ENCODE assay signal across 31 cellular contexts in genomic region chr19:585551-586110, GRCh38. TPM values are rescaled to one million over a fixed set of nuclear protein-coding genes. Genes with fewer than 3 reads are reported as not detected.
DNase-seq lines count a peak whose midpoint lies in the region; ATAC-seq, FAIRE-seq and TF ChIP-seq lines count a peak whose summit lies in the region.
"Had no signal": no experiment of that assay in that cellular context is flagged by ENCODE, and none has a peak within 500 bp of the region (broad histone marks: within the 10 kb centered on the region; RNA-seq: fewer than 3 reads in every experiment).

No MANE protein-coding gene starts in this region.

- no peak for TF ChIP-seq RAD21 in K562 (CRISPR knock-in tag; conservative IDR thresholded peaks at IDR 0.05 in 1 of 2, IDR thresholded peaks at IDR 0.05 in 1 of 2)

- no peak for TF ChIP-seq EP300 in K562 (IDR thresholded peaks at IDR 0.05; ENCODE audit: low read length)

- peaks cover 12% of the 10 kb centered on the region for H3K4me1 Mint-ChIP-seq in stimulated activated effector memory CD8-positive, alpha-beta T cell treated with anti-CD3 and anti-CD28 coated beads, Interleukin-12 subunit alpha, Interleukin-12 subunit beta, amount 100 ng/mL, for 72 hours

- FAIRE-seq in K562 (lab: Jason Lieb, UNC), result no peak
- FAIRE-seq: GM18507, kidney had no signal

- H3K9me3 ChIP-seq in NT2/D1 (ENCODE audit: insufficient read depth, low read length) (no peaks in the 10 kb centered on the region), K562 (replicated peaks; ENCODE audit: control insufficient read depth, insufficient read depth, low read depth, low read length) (no peaks in the 10 kb centered on the region)
- H3K9me3 ChIP-seq: gastrocnemius medialis, right atrium auricular region, thyroid gland, vagina had no signal

- no peaks in the 10 kb centered on the region for H3K79me2 ChIP-seq in K562 (ENCODE audit: control insufficient read depth, insufficient read depth, low read length)

- peaks cover 19% of the 10 kb centered on the region for H3K27me3 ChIP-seq in NT2/D1 (ENCODE audit: insufficient read depth, insufficient read length)
- peaks cover 0 to under 1% of the 10 kb centered on the region in 2 experiments; a peak in 1 of 5 replicates for H3K27me3 ChIP-seq in K562 (ENCODE audit: control insufficient read depth in 2 of 2, insufficient read depth in 2 of 2, low read length in 2 of 2)

- H4K20me1 ChIP-seq in K562 (replicated peaks; ENCODE audit: control insufficient read depth, insufficient read depth, low read length), result peaks cover 23% of the 10 kb centered on the region

- in situ Hi-C loops in K562 (cut with MboI), result no loop called here
- in situ Hi-C loops in GM13977 (cut with MboI; ENCODE audit: low pct_unique_long_range_greater_than_20kb, low sequenced_read_pairs, unreplicated experiment), result loop anchor here (25.0 kb wide), 1 partner anchor 152 kb away; no protein-coding TSS in a partner anchor

- H3K9ac ChIP-seq in NT2/D1 (ENCODE audit: insufficient read length, low read depth) (peak overlapping the region; percentile 0), K562 (ENCODE audit: insufficient read depth in 1 of 2, low read depth in 2 of 2, low read length in 2 of 2) (peak overlapping the region in 1 of 2 experiments; percentile 12; a peak in 1 of 4 replicates)

- H3K27ac ChIP-seq in K562 (ENCODE audit: extremely low read depth, low read depth, low read length), result no peak overlapping the region
- H3K27ac ChIP-seq: gastrocnemius medialis, right atrium auricular region, thyroid gland, vagina, VCaP had no signal

- peaks cover 17% of the 10 kb centered on the region for H3K36me3 Mint-ChIP-seq in stimulated activated effector memory CD8-positive, alpha-beta T cell treated with anti-CD3 and anti-CD28 coated beads, Interleukin-12 subunit alpha, Interleukin-12 subunit beta, amount 100 ng/mL, for 72 hours
- H3K36me3 Mint-ChIP-seq: activated naive CD4-positive, alpha-beta T cell treated with anti-CD3 and anti-CD28 coated beads, Interleukin-2, amount 50 U/mL, for 24 hours had no signal

- no peak overlapping the region for H3K27ac Mint-ChIP-seq in stimulated activated effector memory CD8-positive, alpha-beta T cell treated with anti-CD3 and anti-CD28 coated beads, Interleukin-12 subunit alpha, Interleukin-12 subunit beta, amount 100 ng/mL, for 72 hours
- H3K27ac Mint-ChIP-seq: activated naive CD4-positive, alpha-beta T cell treated with anti-CD3 and anti-CD28 coated beads, Interleukin-2, amount 50 U/mL, for 24 hours; activated T-helper 2 cell treated with anti-CD3 and anti-CD28 coated beads, Interferon-gamma antibody, Interleukin-2, Interleukin-4, amounts not matched to agents 10 μg/mL and 5 μg/mL and 100 μg/mL, durations not matched to agents 14 hours and 24 hours and 36 hours; B cell had no signal

- no peak for ATAC-seq in K562
- ATAC-seq in stimulated activated effector memory CD8-positive, alpha-beta T cell treated with anti-CD3 and anti-CD28 coated beads, Interleukin-12 subunit alpha, Interleukin-12 subunit beta, amount 100 ng/mL, for 72 hours, result no peak

- no peaks in the 10 kb centered on the region for H3K9me1 ChIP-seq in K562 (ENCODE audit: control insufficient read depth, insufficient read depth, low read length)

- H3K4me2 ChIP-seq in K562 (ENCODE audit: insufficient read depth, low read length), result no peak overlapping the region

- no peak overlapping the region for H3K4me3 Mint-ChIP-seq in stimulated activated effector memory CD8-positive, alpha-beta T cell treated with anti-CD3 and anti-CD28 coated beads, Interleukin-12 subunit alpha, Interleukin-12 subunit beta, amount 100 ng/mL, for 72 hours
- H3K4me3 Mint-ChIP-seq: activated naive CD4-positive, alpha-beta T cell treated with anti-CD3 and anti-CD28 coated beads, Interleukin-2, amount 50 U/mL, for 24 hours; B cell; CD4-positive, alpha-beta memory T cell had no signal

- intact Hi-C loops in K562 (cut with micrococcal nuclease), result loop anchor here (10.0 kb wide), 2 partner anchors 51 to 149 kb away; partner anchors contain the start of gene CDC34

- POLR2A ChIA-PET in K562 (lab: Yijun Ruan, JAX), result interaction anchor here (0.7 to 3.1 kb wide), 7 partner anchors 11 to 148 kb away, joined by 3 to 41 read pairs (median 5); partner anchors contain the start of gene CDC34

- H3K4me3 ChIP-seq in NT2/D1 (ENCODE audit: insufficient read length, low read depth) (no peak overlapping the region), K562 (no peak overlapping the region)
- H3K4me3 ChIP-seq: gastrocnemius medialis, right atrium auricular region, thyroid gland, vagina had no signal

- H2AFZ ChIP-seq in K562 (ENCODE audit: low read depth, low read length), result no peak overlapping the region

- TF ChIP-seq POLR2A in K562 (conservative IDR thresholded peaks at IDR 0.05), result no peak

- WGBS in K562 (ENCODE audit: insufficient coverage, low coverage, missing lambda C conversion rate), result 22% methylated on average over 6 of the region's 10 CpGs

- H3K36me3 ChIP-seq in NT2/D1 (ENCODE audit: insufficient read depth, insufficient read length, low read length) (peaks cover 31% of the 10 kb centered on the region), K562 (ENCODE audit: control insufficient read depth, insufficient read depth, low read length) (peaks cover 26% of the 10 kb centered on the region; the same call in 1 of the 3 replicates)

- H3K4me1 ChIP-seq in NT2/D1 (ENCODE audit: insufficient read depth, insufficient read length) (peaks cover 25% of the 10 kb centered on the region), K562 (replicated peaks in 1 of 2; ENCODE audit: control insufficient read depth in 2 of 2, insufficient read depth in 2 of 2, low read length in 2 of 2) (peaks cover 3 to 84% of the 10 kb centered on the region in 2 experiments; a peak in 3 of 5 replicates)
- H3K4me1 ChIP-seq: gastrocnemius medialis had no signal

- peak; percentile 34 for DNase-seq in EH (ENCODE audit: low read depth)
- no peak for DNase-seq in NT2/D1 (ENCODE audit: low read depth, low spot score)
- peak in 1 of 4 experiments; percentile 37 for DNase-seq in K562 (ENCODE audit: extremely low read depth in 1 of 4, low spot score in 3 of 4)
- no peak for DNase-seq in GM13977 (ENCODE audit: low spot score)
- no peak for DNase-seq in MV-4-11 (lab: John Stamatoyannopoulos, UW)
- DNase-seq in stimulated activated effector memory CD8-positive, alpha-beta T cell treated with anti-CD3 and anti-CD28 coated beads, Interleukin-12 subunit alpha, Interleukin-12 subunit beta, amount 100 ng/mL, for 72 hours (ENCODE audit: low spot score in 2 of 2), result no peak
- DNase-seq: activated CD4-positive, alpha-beta T cell treated with anti-CD3 and anti-CD28 coated beads for 4 hours; CD4-positive, alpha-beta memory T cell; gastrocnemius medialis; GOT3; KBM-7; kidney; left ventricle myocardium superior; NCI-H1436; NCI-H2081; NCI-H2227 treated with DMSO at 0.1 percent for 48 hours; NCI-H526 treated with DMSO at 0.1 percent for 48 hours; stimulated activated CD4-positive, alpha-beta T cell treated with anti-CD3 and anti-CD28 coated beads, Interleukin-1b, Interleukin-23, amount 100 ng/mL, for 48 hours; SW 1271; thyroid gland had no signal

- CTCF ChIA-PET in K562 (lab: Yijun Ruan, JAX; ENCODE audit: low intra/inter-chr PET ratio), result no interaction called here

- no peaks in the 10 kb centered on the region for H3K9me3 Mint-ChIP-seq in stimulated activated effector memory CD8-positive, alpha-beta T cell treated with anti-CD3 and anti-CD28 coated beads, Interleukin-12 subunit alpha, Interleukin-12 subunit beta, amount 100 ng/mL, for 72 hours
- H3K9me3 Mint-ChIP-seq: activated naive CD4-positive, alpha-beta T cell treated with anti-CD3 and anti-CD28 coated beads, Interleukin-2, amount 50 U/mL, for 24 hours; activated T-helper 2 cell treated with anti-CD3 and anti-CD28 coated beads, Interferon-gamma antibody, Interleukin-2, Interleukin-4, amounts not matched to agents 10 μg/mL and 5 μg/mL and 100 μg/mL, durations not matched to agents 14 hours and 24 hours and 36 hours had no signal

- TF ChIP-seq CTCF in K562 (IDR thresholded peaks at IDR 0.05 in 2 of 3, conservative IDR thresholded peaks at IDR 0.05 in 1 of 3; ENCODE audit: insufficient read depth in 2 of 3, low read depth in 1 of 3, low read length in 3 of 3), result no peak
- TF ChIP-seq CTCF in GM13977 (IDR thresholded peaks at IDR 0.05; ENCODE audit: extremely low read depth, insufficient read depth, missing control alignments), result no peak

- no TSS peak for BruUV-seq in K562 (replicated peaks; lab: Mats Ljungman, UMichigan)

RNA-seq across cellular contexts. Expression of gene HCN2, which starts 4.0 kb away (rescaled TPM):
- 2.7 and 8.1 TPM in 2 replicates for total RNA-seq in K562 (2011; cell fraction: chromatin; rRNA removed; ENCODE audit: low replicate concordance)
- 6.2 and 7.2 TPM in 2 replicates for total RNA-seq in K562 (2011; cell fraction: nucleolus; rRNA removed)
- 3.6 and 3.7 TPM in 2 replicates for total RNA-seq in K562 (2011; cell fraction: nucleoplasm; rRNA removed)
- 0.82 and 1.3 TPM in 2 replicates for total RNA-seq in K562 (2014; rRNA removed)
- 0.29 and 0.40 TPM in 2 replicates for total RNA-seq in K562 (2014; rRNA removed; fragmentation: Illumina TruSeq; extraction: Trizol)
- 0.29 and 0.30 TPM in 2 replicates for total RNA-seq in K562 (2015; rRNA removed; fragmentation: Illumina TruSeq; extraction: Trizol)
- 3.9 and 4.2 TPM in 2 replicates for total RNA-seq in K562 (2021)
- 0.64 and 0.76 TPM in 2 replicates for polyA plus RNA-seq in K562 (2011; rRNA removed)
- polyA plus RNA-seq in K562 (2011; cell fraction: cytosol; rRNA removed), result 1.1 and 1.5 TPM in 2 replicates
- polyA plus RNA-seq in K562 (2011; cell fraction: nucleus; rRNA removed), result 3.0 and 3.9 TPM in 2 replicates
- 1.6 and 1.7 TPM in 2 replicates for polyA plus RNA-seq in K562 (2012)
- 0.91 and 1.9 TPM in 2 replicates for polyA plus RNA-seq in K562 (2014; fragmentation: Illumina TruSeq; extraction: Trizol)
- not detected for polyA plus RNA-seq in K562 (2014; fragmentation: Nextera tagmentation; extraction: Ambion mirVana)
- 0.86 and 1.2 TPM in 2 replicates for polyA plus RNA-seq in K562 (2014; rRNA removed)
- polyA minus RNA-seq in K562 (2011; rRNA and poly(A)+ RNA removed), result 1.3 and 1.6 TPM in 2 replicates
- polyA minus RNA-seq in K562 (2011; cell fraction: cytosol; rRNA and poly(A)+ RNA removed), result 2.3 and 3.5 TPM in 2 replicates
- 1.5 and 2.2 TPM in 2 replicates for polyA minus RNA-seq in K562 (2011; cell fraction: nucleus; rRNA and poly(A)+ RNA removed)
- total RNA-seq: HT-29, thyroid gland had no signal
- polyA plus RNA-seq: CD4-positive, alpha-beta memory T cell had no signal

RNA-seq across cellular contexts. Expression of gene BSG, which starts 13.2 kb away (rescaled TPM):
- total RNA-seq in K562 (2011; cell fraction: chromatin; rRNA removed; ENCODE audit: low replicate concordance), result 106 and 369 TPM in 2 replicates
- 735 and 796 TPM in 2 replicates for total RNA-seq in K562 (2011; cell fraction: nucleolus; rRNA removed)
- total RNA-seq in K562 (2011; cell fraction: nucleoplasm; rRNA removed), result 350 and 437 TPM in 2 replicates
- total RNA-seq in K562 (2014; rRNA removed) (398 and 484 TPM in 2 replicates), K562 (2014; rRNA removed; fragmentation: Illumina TruSeq; extraction: Trizol) (59.1 and 89.1 TPM in 2 replicates), K562 (2015; rRNA removed; fragmentation: Illumina TruSeq; extraction: Trizol) (211 and 220 TPM in 2 replicates), K562 (2021) (495 and 506 TPM in 2 replicates)
- polyA plus RNA-seq in K562 (2011; rRNA removed) (129 and 411 TPM in 2 replicates), K562 (2014; fragmentation: Illumina TruSeq; extraction: Trizol) (187 and 351 TPM in 2 replicates), K562 (2014; fragmentation: Nextera tagmentation; extraction: Ambion mirVana) (10 to 100 TPM in 1 of 2 experiments, 1 to 10 TPM in 1; 4.6 to 17.9 TPM), K562 (2014; rRNA removed) (236 and 311 TPM in 2 replicates)
- polyA plus RNA-seq in K562 (2011; cell fraction: cytosol; rRNA removed), result 277 and 455 TPM in 2 replicates
- polyA plus RNA-seq in K562 (2011; cell fraction: nucleus; rRNA removed), result 198 and 199 TPM in 2 replicates
- 362 and 456 TPM in 2 replicates for polyA plus RNA-seq in K562 (2012)
- polyA minus RNA-seq in K562 (2011; rRNA and poly(A)+ RNA removed), result 61.0 and 70.9 TPM in 2 replicates
- polyA minus RNA-seq in K562 (2011; cell fraction: cytosol; rRNA and poly(A)+ RNA removed), result 197 and 315 TPM in 2 replicates
- polyA minus RNA-seq in K562 (2011; cell fraction: nucleus; rRNA and poly(A)+ RNA removed), result 48.1 and 72.2 TPM in 2 replicates

RNA-seq across cellular contexts. Expression of gene GZMM, which starts 41.8 kb away (rescaled TPM):
- total RNA-seq in K562 (2011; cell fraction: chromatin; rRNA removed; ENCODE audit: low replicate concordance), result 0.49 and 1.6 TPM in 2 replicates
- total RNA-seq in K562 (2011; cell fraction: nucleolus; rRNA removed), result 4.0 and 4.5 TPM in 2 replicates
- total RNA-seq in K562 (2011; cell fraction: nucleoplasm; rRNA removed), result 1.4 and 1.9 TPM in 2 replicates
- total RNA-seq in K562 (2014; rRNA removed), result 2.3 and 2.6 TPM in 2 replicates
- total RNA-seq in K562 (2014; rRNA removed; fragmentation: Illumina TruSeq; extraction: Trizol), result not detected in 2 replicates
- 0.62 and 1.1 TPM in 2 replicates for total RNA-seq in K562 (2015; rRNA removed; fragmentation: Illumina TruSeq; extraction: Trizol)
- 0.72 and 1.8 TPM in 2 replicates for total RNA-seq in K562 (2021)
- polyA plus RNA-seq in K562 (2011; rRNA removed), result 0.70 and 0.97 TPM in 2 replicates
- polyA plus RNA-seq in K562 (2011; cell fraction: cytosol; rRNA removed), result 1.9 and 5.9 TPM in 2 replicates
- polyA plus RNA-seq in K562 (2011; cell fraction: nucleus; rRNA removed), result 0.87 and 1.8 TPM in 2 replicates
- 1.7 and 3.5 TPM in 2 replicates for polyA plus RNA-seq in K562 (2012)
- polyA plus RNA-seq in K562 (2014; fragmentation: Illumina TruSeq; extraction: Trizol), result 0.61 TPM in 1 of 2 replicates, not detected in the other
- polyA plus RNA-seq in K562 (2014; fragmentation: Nextera tagmentation; extraction: Ambion mirVana), result under 1 TPM; 0.08 to 0.27 TPM
- polyA plus RNA-seq in K562 (2014; rRNA removed), result 1.8 and 2.2 TPM in 2 replicates
- polyA minus RNA-seq in K562 (2011; rRNA and poly(A)+ RNA removed), result not detected in 2 replicates
- polyA minus RNA-seq in K562 (2011; cell fraction: cytosol; rRNA and poly(A)+ RNA removed), result 2.5 TPM in 1 of 2 replicates, not detected in the other
- polyA minus RNA-seq in K562 (2011; cell fraction: nucleus; rRNA and poly(A)+ RNA removed), result not detected in 2 replicates
- total RNA-seq: B cell, cerebellum, HT-29, MCF 10A, myocyte, vagina had no signal

RNA-seq across cellular contexts. Expression of gene POLRMT, which starts 47.7 kb away (rescaled TPM):
- total RNA-seq in K562 (2011; cell fraction: chromatin; rRNA removed; ENCODE audit: low replicate concordance), result 71.2 and 248 TPM in 2 replicates
- total RNA-seq in K562 (2011; cell fraction: nucleolus; rRNA removed), result 221 and 235 TPM in 2 replicates
- 86.3 and 109 TPM in 2 replicates for total RNA-seq in K562 (2011; cell fraction: nucleoplasm; rRNA removed)
- total RNA-seq in K562 (2014; rRNA removed) (82.8 and 96.5 TPM in 2 replicates), K562 (2014; rRNA removed; fragmentation: Illumina TruSeq; extraction: Trizol) (33.4 and 49.3 TPM in 2 replicates), K562 (2015; rRNA removed; fragmentation: Illumina TruSeq; extraction: Trizol) (61.9 and 68.0 TPM in 2 replicates), K562 (2021) (134 and 144 TPM in 2 replicates)
- polyA plus RNA-seq in K562 (2011; rRNA removed) (60.8 and 111 TPM in 2 replicates), K562 (2014; fragmentation: Illumina TruSeq; extraction: Trizol) (71.8 and 99.5 TPM in 2 replicates), K562 (2014; fragmentation: Nextera tagmentation; extraction: Ambion mirVana) (10 to 100 TPM; 30.3 to 34.0 TPM), K562 (2014; rRNA removed) (67.5 and 88.4 TPM in 2 replicates)
- polyA plus RNA-seq in K562 (2011; cell fraction: cytosol; rRNA removed), result 39.8 and 94.7 TPM in 2 replicates
- 319 and 523 TPM in 2 replicates for polyA plus RNA-seq in K562 (2011; cell fraction: nucleus; rRNA removed)
- 95.6 and 140 TPM in 2 replicates for polyA plus RNA-seq in K562 (2012)
- 60.0 and 108 TPM in 2 replicates for polyA minus RNA-seq in K562 (2011; rRNA and poly(A)+ RNA removed)
- polyA minus RNA-seq in K562 (2011; cell fraction: cytosol; rRNA and poly(A)+ RNA removed), result 88.4 and 105 TPM in 2 replicates
- polyA minus RNA-seq in K562 (2011; cell fraction: nucleus; rRNA and poly(A)+ RNA removed), result 57.5 and 62.3 TPM in 2 replicates

RNA-seq across cellular contexts. Expression of gene FGF22, which starts 54.0 kb away (rescaled TPM):
- total RNA-seq in K562 (2011; cell fraction: chromatin; rRNA removed; ENCODE audit: low replicate concordance), result 2.3 and 4.6 TPM in 2 replicates
- 3.2 and 3.7 TPM in 2 replicates for total RNA-seq in K562 (2011; cell fraction: nucleolus; rRNA removed)
- 2.6 and 4.0 TPM in 2 replicates for total RNA-seq in K562 (2011; cell fraction: nucleoplasm; rRNA removed)
- 0.49 and 1.7 TPM in 2 replicates for total RNA-seq in K562 (2014; rRNA removed)
- total RNA-seq in K562 (2014; rRNA removed; fragmentation: Illumina TruSeq; extraction: Trizol), result not detected in 2 replicates
- 0.25 TPM in 1 of 2 replicates, not detected in the other for total RNA-seq in K562 (2015; rRNA removed; fragmentation: Illumina TruSeq; extraction: Trizol)
- total RNA-seq in K562 (2021), result 0.58 and 0.86 TPM in 2 replicates
- 0.14 and 0.24 TPM in 2 replicates for polyA plus RNA-seq in K562 (2011; rRNA removed)
- polyA plus RNA-seq in K562 (2011; cell fraction: cytosol; rRNA removed), result 0.18 and 0.34 TPM in 2 replicates
- polyA plus RNA-seq in K562 (2011; cell fraction: nucleus; rRNA removed), result 1.5 and 3.3 TPM in 2 replicates
- polyA plus RNA-seq in K562 (2012), result 0.60 and 0.89 TPM in 2 replicates
- polyA plus RNA-seq in K562 (2014; fragmentation: Illumina TruSeq; extraction: Trizol), result 0.14 TPM in 1 of 2 replicates, not detected in the other
- not detected for polyA plus RNA-seq in K562 (2014; fragmentation: Nextera tagmentation; extraction: Ambion mirVana)
- 1.6 and 2.2 TPM in 2 replicates for polyA plus RNA-seq in K562 (2014; rRNA removed)
- polyA minus RNA-seq in K562 (2011; rRNA and poly(A)+ RNA removed), result not detected in 2 replicates
- polyA minus RNA-seq in K562 (2011; cell fraction: cytosol; rRNA and poly(A)+ RNA removed), result not detected in 2 replicates
- 0.33 and 0.40 TPM in 2 replicates for polyA minus RNA-seq in K562 (2011; cell fraction: nucleus; rRNA and poly(A)+ RNA removed)
- total RNA-seq: activated T-helper 2 cell treated with anti-CD3 and anti-CD28 coated beads, Interferon-gamma antibody, Interleukin-2, Interleukin-4, amounts not matched to agents 10 μg/mL and 5 μg/mL and 100 μg/mL, durations not matched to agents 14 hours and 24 hours and 36 hours; cerebellum; gastrocnemius medialis; left ventricle myocardium superior; MCF 10A; thyroid gland; vagina had no signal
- polyA plus RNA-seq: CD4-positive, alpha-beta memory T cell had no signal
